ENCODE assay signal across 1 cellular context in genomic region chr14:74945852-74946658, GRCh38.
A peak's percentile ranks its signal among the peaks of the same experiment; 100 is the strongest.
TF ChIP-seq lines count a peak whose summit lies in the region.

No MANE protein-coding gene starts in this region.

TF ChIP-seq in HepG2, 621 proteins besides CTCF, POLR2A, EP300 and RAD21 (continued from another document and continues in another):
- TF ChIP-seq, protein P1, sequence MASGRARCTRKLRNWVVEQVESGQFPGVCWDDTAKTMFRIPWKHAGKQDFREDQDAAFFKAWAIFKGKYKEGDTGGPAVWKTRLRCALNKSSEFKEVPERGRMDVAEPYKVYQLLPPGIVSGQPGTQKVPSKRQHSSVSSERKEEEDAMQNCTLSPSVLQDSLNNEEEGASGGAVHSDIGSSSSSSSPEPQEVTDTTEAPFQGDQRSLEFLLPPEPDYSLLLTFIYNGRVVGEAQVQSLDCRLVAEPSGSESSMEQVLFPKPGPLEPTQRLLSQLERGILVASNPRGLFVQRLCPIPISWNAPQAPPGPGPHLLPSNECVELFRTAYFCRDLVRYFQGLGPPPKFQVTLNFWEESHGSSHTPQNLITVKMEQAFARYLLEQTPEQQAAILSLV (CRISPR knock-in tag; IDR thresholded peaks at IDR 0.05; ENCODE audit: borderline replicate concordance), result no peak
- TF ChIP-seq GZF1 (CRISPR knock-in tag; IDR thresholded peaks at IDR 0.05), result no peak
- no peak for TF ChIP-seq ZNF678 (CRISPR knock-in tag; IDR thresholded peaks at IDR 0.05)
- TF ChIP-seq, protein P2, sequence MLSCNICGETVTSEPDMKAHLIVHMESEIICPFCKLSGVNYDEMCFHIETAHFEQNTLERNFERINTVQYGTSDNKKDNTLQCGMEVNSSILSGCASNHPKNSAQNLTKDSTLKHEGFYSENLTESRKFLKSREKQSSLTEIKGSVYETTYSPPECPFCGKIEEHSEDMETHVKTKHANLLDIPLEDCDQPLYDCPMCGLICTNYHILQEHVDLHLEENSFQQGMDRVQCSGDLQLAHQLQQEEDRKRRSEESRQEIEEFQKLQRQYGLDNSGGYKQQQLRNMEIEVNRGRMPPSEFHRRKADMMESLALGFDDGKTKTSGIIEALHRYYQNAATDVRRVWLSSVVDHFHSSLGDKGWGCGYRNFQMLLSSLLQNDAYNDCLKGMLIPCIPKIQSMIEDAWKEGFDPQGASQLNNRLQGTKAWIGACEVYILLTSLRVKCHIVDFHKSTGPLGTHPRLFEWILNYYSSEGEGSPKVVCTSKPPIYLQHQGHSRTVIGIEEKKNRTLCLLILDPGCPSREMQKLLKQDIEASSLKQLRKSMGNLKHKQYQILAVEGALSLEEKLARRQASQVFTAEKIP (CRISPR knock-in tag; IDR thresholded peaks at IDR 0.05; ENCODE audit: borderline replicate concordance), result no peak
- TF ChIP-seq, protein P3, sequence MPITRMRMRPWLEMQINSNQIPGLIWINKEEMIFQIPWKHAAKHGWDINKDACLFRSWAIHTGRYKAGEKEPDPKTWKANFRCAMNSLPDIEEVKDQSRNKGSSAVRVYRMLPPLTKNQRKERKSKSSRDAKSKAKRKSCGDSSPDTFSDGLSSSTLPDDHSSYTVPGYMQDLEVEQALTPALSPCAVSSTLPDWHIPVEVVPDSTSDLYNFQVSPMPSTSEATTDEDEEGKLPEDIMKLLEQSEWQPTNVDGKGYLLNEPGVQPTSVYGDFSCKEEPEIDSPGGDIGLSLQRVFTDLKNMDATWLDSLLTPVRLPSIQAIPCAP (CRISPR knock-in tag; IDR thresholded peaks at IDR 0.05; ENCODE audit: low read depth), result no peak
- no peak for TF ChIP-seq ZNF350 (CRISPR knock-in tag; IDR thresholded peaks at IDR 0.05; ENCODE audit: borderline replicate concordance, low read depth)
- TF ChIP-seq CREM (IDR thresholded peaks at IDR 0.05), result peak; percentile 42; the same call in 1 of the 2 replicates
- TF ChIP-seq CREM (CRISPR knock-in tag; IDR thresholded peaks at IDR 0.05), result no peak
- TF ChIP-seq AHR (CRISPR knock-in tag; IDR thresholded peaks at IDR 0.05), result no peak
- TF ChIP-seq FOXP1 (IDR thresholded peaks at IDR 0.05), result 0 out of 2 replicates have a peak, but pooled peaks have one; percentile 37
- TF ChIP-seq FOXP1 (CRISPR knock-in tag; IDR thresholded peaks at IDR 0.05), result peak; percentile 71
- peak; percentile 79 for TF ChIP-seq NRL (CRISPR knock-in tag; IDR thresholded peaks at IDR 0.05; ENCODE audit: borderline replicate concordance)
- 0 out of 2 replicates have a peak, but pooled peaks have one; percentile 15 for TF ChIP-seq HOXA5 (CRISPR knock-in tag; IDR thresholded peaks at IDR 0.05)
- TF ChIP-seq GATA4 (IDR thresholded peaks at IDR 0.05; ENCODE audit: borderline replicate concordance, low read depth), result no peak
- TF ChIP-seq, protein P4, sequence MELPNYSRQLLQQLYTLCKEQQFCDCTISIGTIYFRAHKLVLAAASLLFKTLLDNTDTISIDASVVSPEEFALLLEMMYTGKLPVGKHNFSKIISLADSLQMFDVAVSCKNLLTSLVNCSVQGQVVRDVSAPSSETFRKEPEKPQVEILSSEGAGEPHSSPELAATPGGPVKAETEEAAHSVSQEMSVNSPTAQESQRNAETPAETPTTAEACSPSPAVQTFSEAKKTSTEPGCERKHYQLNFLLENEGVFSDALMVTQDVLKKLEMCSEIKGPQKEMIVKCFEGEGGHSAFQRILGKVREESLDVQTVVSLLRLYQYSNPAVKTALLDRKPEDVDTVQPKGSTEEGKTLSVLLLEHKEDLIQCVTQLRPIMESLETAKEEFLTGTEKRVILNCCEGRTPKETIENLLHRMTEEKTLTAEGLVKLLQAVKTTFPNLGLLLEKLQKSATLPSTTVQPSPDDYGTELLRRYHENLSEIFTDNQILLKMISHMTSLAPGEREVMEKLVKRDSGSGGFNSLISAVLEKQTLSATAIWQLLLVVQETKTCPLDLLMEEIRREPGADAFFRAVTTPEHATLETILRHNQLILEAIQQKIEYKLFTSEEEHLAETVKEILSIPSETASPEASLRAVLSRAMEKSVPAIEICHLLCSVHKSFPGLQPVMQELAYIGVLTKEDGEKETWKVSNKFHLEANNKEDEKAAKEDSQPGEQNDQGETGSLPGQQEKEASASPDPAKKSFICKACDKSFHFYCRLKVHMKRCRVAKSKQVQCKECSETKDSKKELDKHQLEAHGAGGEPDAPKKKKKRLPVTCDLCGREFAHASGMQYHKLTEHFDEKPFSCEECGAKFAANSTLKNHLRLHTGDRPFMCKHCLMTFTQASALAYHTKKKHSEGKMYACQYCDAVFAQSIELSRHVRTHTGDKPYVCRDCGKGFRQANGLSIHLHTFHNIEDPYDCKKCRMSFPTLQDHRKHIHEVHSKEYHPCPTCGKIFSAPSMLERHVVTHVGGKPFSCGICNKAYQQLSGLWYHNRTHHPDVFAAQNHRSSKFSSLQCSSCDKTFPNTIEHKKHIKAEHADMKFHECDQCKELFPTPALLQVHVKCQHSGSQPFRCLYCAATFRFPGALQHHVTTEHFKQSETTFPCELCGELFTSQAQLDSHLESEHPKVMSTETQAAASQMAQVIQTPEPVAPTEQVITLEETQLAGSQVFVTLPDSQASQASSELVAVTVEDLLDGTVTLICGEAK (IDR thresholded peaks at IDR 0.05), result no peak
- TF ChIP-seq, protein P4 (CRISPR knock-in tag; IDR thresholded peaks at IDR 0.05), result peak; percentile 37; the same call in 1 of the 2 replicates
- TF ChIP-seq, protein P5, sequence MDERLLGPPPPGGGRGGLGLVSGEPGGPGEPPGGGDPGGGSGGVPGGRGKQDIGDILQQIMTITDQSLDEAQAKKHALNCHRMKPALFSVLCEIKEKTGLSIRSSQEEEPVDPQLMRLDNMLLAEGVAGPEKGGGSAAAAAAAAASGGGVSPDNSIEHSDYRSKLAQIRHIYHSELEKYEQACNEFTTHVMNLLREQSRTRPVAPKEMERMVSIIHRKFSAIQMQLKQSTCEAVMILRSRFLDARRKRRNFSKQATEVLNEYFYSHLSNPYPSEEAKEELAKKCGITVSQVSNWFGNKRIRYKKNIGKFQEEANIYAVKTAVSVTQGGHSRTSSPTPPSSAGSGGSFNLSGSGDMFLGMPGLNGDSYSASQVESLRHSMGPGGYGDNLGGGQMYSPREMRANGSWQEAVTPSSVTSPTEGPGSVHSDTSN (CRISPR knock-in tag; IDR thresholded peaks at IDR 0.05), result no peak
- no peak for TF ChIP-seq EED (CRISPR knock-in tag; IDR thresholded peaks at IDR 0.05)
- TF ChIP-seq, protein P6, sequence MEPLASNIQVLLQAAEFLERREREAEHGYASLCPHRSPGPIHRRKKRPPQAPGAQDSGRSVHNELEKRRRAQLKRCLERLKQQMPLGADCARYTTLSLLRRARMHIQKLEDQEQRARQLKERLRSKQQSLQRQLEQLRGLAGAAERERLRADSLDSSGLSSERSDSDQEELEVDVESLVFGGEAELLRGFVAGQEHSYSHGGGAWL (CRISPR knock-in tag; IDR thresholded peaks at IDR 0.05), result no peak
- no peak for TF ChIP-seq ZBTB42 (CRISPR knock-in tag; IDR thresholded peaks at IDR 0.05)
- TF ChIP-seq BATF2 (CRISPR knock-in tag; IDR thresholded peaks at IDR 0.05), result no peak
- TF ChIP-seq, protein P7, sequence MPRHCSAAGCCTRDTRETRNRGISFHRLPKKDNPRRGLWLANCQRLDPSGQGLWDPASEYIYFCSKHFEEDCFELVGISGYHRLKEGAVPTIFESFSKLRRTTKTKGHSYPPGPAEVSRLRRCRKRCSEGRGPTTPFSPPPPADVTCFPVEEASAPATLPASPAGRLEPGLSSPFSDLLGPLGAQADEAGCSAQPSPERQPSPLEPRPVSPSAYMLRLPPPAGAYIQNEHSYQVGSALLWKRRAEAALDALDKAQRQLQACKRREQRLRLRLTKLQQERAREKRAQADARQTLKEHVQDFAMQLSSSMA (CRISPR knock-in tag; IDR thresholded peaks at IDR 0.05), result no peak
- TF ChIP-seq HNF4A (CRISPR knock-in tag; IDR thresholded peaks at IDR 0.05), result peak; percentile 71
- no peak for TF ChIP-seq SATB2 (CRISPR knock-in tag; IDR thresholded peaks at IDR 0.05)
- no peak for TF ChIP-seq HOXA7 (CRISPR knock-in tag; IDR thresholded peaks at IDR 0.05)
- no peak; the same call in 1 of the 2 replicates for TF ChIP-seq MTA1 (CRISPR knock-in tag; IDR thresholded peaks at IDR 0.05; ENCODE audit: borderline replicate concordance)
- no peak for TF ChIP-seq DR1 (CRISPR knock-in tag; IDR thresholded peaks at IDR 0.05)
- TF ChIP-seq ZSCAN9 (CRISPR knock-in tag; IDR thresholded peaks at IDR 0.05; ENCODE audit: borderline replicate concordance), result no peak
- TF ChIP-seq ARID3A (IDR thresholded peaks at IDR 0.05; ENCODE audit: low read depth, low read length), result peak; percentile 84
- peak; percentile 24; the same call in 1 of the 2 replicates for TF ChIP-seq SIX4 (CRISPR knock-in tag; IDR thresholded peaks at IDR 0.05)
- TF ChIP-seq ZNF598 (CRISPR knock-in tag; IDR thresholded peaks at IDR 0.05; ENCODE audit: borderline replicate concordance), result 0 out of 2 replicates have a peak, but pooled peaks have one; percentile 19
- TF ChIP-seq ZNF784 (CRISPR knock-in tag; IDR thresholded peaks at IDR 0.05; ENCODE audit: borderline replicate concordance), result no peak
- TF ChIP-seq SALL2 (CRISPR knock-in tag; IDR thresholded peaks at IDR 0.05), result no peak
- peak; percentile 80 for TF ChIP-seq HDAC2 (CRISPR knock-in tag; IDR thresholded peaks at IDR 0.05)
- peak; percentile 21 for TF ChIP-seq SKI (IDR thresholded peaks at IDR 0.05; ENCODE audit: partially characterized antibody)
- no peak for TF ChIP-seq SCMH1 (CRISPR knock-in tag; IDR thresholded peaks at IDR 0.05; ENCODE audit: borderline replicate concordance)
- no peak; the same call in 1 of the 2 replicates for TF ChIP-seq RXRA (CRISPR knock-in tag; IDR thresholded peaks at IDR 0.05)
- TF ChIP-seq RBM39 (IDR thresholded peaks at IDR 0.05; ENCODE audit: low read depth, low read length, poor library complexity, severe bottlenecking), result peak; percentile 20
- TF ChIP-seq IKZF5 (CRISPR knock-in tag; IDR thresholded peaks at IDR 0.05), result 0 out of 2 replicates have a peak, but pooled peaks have one; percentile 8
- no peak for TF ChIP-seq FOXC1 (CRISPR knock-in tag; IDR thresholded peaks at IDR 0.05; ENCODE audit: borderline replicate concordance)
- no peak for TF ChIP-seq SMAD1 (CRISPR knock-in tag; IDR thresholded peaks at IDR 0.05; ENCODE audit: borderline replicate concordance, low read depth)
- TF ChIP-seq SRSF1 (optimal IDR thresholded peaks at IDR 0.05; ENCODE audit: low read depth, low read length), result no peak
- TF ChIP-seq HOXA9 (CRISPR knock-in tag; IDR thresholded peaks at IDR 0.05; ENCODE audit: borderline replicate concordance), result no peak
- peak; percentile 50; the same call in 1 of the 2 replicates for TF ChIP-seq ZNF619 (CRISPR knock-in tag; IDR thresholded peaks at IDR 0.05)
- no peak for TF ChIP-seq NR1H2 (CRISPR knock-in tag; IDR thresholded peaks at IDR 0.05; ENCODE audit: borderline replicate concordance, low read depth)
